Comparison of ENCODE assay signal across 1 cellular context in the genomic region with DNA sequence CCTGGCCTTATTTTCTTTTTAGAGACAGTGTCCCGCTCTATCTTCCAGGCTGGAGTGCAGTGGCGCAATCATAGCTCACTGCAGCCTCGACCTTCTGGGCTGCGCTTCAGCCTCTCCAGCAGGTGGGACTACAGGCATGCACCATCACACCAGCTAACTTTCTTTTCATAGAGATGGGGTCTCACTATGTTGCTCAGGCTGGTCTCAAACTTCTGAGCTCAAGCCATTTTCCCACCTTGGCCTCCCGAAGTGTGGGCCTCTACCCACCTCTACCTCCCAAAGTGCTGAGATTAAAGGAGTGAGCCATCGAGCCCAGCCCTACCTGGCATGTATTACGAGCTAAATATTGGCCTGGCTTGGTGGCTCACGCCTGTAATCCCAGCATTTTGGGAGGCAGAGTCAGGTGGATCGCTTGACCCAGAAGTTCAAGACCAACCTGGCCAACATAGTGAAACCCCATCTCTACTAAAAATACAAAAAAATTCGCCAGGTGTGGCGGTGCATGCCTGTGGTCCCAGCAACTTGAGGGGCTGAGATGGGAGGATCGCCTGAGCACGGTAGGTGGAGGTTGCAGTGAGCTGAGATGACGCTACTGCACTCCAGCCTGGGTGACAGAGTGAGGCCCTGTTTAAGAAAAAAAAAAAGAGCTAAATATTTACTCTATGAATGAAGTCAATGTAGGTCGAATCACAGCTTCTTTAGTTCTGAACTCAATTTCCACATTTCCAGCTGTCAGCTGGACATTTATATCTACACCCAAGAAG.
TF ChIP-seq lines count a peak whose summit lies in the region.

No MANE protein-coding gene starts in this region.

TF ChIP-seq in HepG2, 621 proteins besides CTCF, POLR2A, EP300 and RAD21 (continued from another document and continues in another):
- TF ChIP-seq, protein P1, sequence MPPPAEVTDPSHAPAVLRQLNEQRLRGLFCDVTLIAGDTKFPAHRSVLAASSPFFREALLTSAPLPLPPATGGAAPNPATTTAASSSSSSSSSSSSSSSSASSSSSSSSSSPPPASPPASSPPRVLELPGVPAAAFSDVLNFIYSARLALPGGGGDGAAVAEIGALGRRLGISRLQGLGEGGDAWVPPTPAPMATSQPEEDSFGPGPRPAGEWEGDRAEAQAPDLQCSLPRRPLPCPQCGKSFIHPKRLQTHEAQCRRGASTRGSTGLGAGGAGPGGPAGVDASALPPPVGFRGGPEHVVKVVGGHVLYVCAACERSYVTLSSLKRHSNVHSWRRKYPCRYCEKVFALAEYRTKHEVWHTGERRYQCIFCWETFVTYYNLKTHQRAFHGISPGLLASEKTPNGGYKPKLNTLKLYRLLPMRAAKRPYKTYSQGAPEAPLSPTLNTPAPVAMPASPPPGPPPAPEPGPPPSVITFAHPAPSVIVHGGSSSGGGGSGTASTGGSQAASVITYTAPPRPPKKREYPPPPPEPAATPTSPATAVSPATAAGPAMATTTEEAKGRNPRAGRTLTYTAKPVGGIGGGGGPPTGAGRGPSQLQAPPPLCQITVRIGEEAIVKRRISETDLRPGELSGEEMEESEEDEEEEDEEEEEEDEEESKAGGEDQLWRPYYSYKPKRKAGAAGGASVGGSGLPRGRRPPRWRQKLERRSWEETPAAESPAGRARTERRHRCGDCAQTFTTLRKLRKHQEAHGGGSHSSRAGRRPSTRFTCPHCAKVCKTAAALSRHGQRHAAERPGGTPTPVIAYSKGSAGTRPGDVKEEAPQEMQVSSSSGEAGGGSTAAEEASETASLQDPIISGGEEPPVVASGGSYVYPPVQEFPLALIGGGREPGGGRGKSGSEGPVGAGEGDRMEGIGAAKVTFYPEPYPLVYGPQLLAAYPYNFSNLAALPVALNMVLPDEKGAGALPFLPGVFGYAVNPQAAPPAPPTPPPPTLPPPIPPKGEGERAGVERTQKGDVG (CRISPR knock-in tag; IDR thresholded peaks at IDR 0.05; ENCODE audit: borderline replicate concordance), result no peak
- 0 out of 2 replicates have a peak, but pooled peaks have one; percentile 4 for TF ChIP-seq ZNF891 (CRISPR knock-in tag; IDR thresholded peaks at IDR 0.05)
- 0 out of 2 replicates have a peak, but pooled peaks have one; percentile 45 for TF ChIP-seq ZNF563 (CRISPR knock-in tag; IDR thresholded peaks at IDR 0.05)
- no peak for TF ChIP-seq EHMT2 (IDR thresholded peaks at IDR 0.05; ENCODE audit: borderline replicate concordance, low read depth, low read length)
- TF ChIP-seq, protein P2, sequence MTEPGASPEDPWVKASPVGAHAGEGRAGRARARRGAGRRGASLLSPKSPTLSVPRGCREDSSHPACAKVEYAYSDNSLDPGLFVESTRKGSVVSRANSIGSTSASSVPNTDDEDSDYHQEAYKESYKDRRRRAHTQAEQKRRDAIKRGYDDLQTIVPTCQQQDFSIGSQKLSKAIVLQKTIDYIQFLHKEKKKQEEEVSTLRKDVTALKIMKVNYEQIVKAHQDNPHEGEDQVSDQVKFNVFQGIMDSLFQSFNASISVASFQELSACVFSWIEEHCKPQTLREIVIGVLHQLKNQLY (CRISPR knock-in tag; IDR thresholded peaks at IDR 0.05), result no peak
- TF ChIP-seq ZNF792 (CRISPR knock-in tag; IDR thresholded peaks at IDR 0.05), result 0 out of 2 replicates have a peak, but pooled peaks have one; percentile 32
- TF ChIP-seq, protein P3, sequence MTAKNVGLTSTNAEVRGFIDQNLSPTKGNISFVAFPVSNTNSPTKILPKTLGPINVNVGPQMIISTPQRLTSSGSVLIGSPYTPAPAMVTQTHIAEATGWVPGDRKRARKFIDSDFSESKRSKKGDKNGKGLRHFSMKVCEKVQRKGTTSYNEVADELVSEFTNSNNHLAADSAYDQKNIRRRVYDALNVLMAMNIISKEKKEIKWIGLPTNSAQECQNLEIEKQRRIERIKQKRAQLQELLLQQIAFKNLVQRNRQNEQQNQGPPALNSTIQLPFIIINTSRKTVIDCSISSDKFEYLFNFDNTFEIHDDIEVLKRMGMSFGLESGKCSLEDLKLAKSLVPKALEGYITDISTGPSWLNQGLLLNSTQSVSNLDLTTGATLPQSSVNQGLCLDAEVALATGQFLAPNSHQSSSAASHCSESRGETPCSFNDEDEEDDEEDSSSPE (CRISPR knock-in tag; IDR thresholded peaks at IDR 0.05), result peak; percentile 21; the same call in 1 of the 2 replicates
- TF ChIP-seq RFX5 (IDR thresholded peaks at IDR 0.05; ENCODE audit: low read depth, low read length), result no peak
- TF ChIP-seq, protein P4, sequence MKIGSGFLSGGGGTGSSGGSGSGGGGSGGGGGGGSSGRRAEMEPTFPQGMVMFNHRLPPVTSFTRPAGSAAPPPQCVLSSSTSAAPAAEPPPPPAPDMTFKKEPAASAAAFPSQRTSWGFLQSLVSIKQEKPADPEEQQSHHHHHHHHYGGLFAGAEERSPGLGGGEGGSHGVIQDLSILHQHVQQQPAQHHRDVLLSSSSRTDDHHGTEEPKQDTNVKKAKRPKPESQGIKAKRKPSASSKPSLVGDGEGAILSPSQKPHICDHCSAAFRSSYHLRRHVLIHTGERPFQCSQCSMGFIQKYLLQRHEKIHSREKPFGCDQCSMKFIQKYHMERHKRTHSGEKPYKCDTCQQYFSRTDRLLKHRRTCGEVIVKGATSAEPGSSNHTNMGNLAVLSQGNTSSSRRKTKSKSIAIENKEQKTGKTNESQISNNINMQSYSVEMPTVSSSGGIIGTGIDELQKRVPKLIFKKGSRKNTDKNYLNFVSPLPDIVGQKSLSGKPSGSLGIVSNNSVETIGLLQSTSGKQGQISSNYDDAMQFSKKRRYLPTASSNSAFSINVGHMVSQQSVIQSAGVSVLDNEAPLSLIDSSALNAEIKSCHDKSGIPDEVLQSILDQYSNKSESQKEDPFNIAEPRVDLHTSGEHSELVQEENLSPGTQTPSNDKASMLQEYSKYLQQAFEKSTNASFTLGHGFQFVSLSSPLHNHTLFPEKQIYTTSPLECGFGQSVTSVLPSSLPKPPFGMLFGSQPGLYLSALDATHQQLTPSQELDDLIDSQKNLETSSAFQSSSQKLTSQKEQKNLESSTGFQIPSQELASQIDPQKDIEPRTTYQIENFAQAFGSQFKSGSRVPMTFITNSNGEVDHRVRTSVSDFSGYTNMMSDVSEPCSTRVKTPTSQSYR (CRISPR knock-in tag; IDR thresholded peaks at IDR 0.05; ENCODE audit: borderline replicate concordance), result no peak
- no peak for TF ChIP-seq SOX6 (IDR thresholded peaks at IDR 0.05)
- TF ChIP-seq SOX6 (CRISPR knock-in tag; IDR thresholded peaks at IDR 0.05), result no peak; the same call in 1 of the 2 replicates
- TF ChIP-seq, protein P5, sequence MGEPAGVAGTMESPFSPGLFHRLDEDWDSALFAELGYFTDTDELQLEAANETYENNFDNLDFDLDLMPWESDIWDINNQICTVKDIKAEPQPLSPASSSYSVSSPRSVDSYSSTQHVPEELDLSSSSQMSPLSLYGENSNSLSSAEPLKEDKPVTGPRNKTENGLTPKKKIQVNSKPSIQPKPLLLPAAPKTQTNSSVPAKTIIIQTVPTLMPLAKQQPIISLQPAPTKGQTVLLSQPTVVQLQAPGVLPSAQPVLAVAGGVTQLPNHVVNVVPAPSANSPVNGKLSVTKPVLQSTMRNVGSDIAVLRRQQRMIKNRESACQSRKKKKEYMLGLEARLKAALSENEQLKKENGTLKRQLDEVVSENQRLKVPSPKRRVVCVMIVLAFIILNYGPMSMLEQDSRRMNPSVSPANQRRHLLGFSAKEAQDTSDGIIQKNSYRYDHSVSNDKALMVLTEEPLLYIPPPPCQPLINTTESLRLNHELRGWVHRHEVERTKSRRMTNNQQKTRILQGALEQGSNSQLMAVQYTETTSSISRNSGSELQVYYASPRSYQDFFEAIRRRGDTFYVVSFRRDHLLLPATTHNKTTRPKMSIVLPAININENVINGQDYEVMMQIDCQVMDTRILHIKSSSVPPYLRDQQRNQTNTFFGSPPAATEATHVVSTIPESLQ (CRISPR knock-in tag; conservative IDR thresholded peaks at IDR 0.05), result no peak
- TF ChIP-seq, protein P6, sequence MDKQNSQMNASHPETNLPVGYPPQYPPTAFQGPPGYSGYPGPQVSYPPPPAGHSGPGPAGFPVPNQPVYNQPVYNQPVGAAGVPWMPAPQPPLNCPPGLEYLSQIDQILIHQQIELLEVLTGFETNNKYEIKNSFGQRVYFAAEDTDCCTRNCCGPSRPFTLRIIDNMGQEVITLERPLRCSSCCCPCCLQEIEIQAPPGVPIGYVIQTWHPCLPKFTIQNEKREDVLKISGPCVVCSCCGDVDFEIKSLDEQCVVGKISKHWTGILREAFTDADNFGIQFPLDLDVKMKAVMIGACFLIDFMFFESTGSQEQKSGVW (CRISPR knock-in tag; IDR thresholded peaks at IDR 0.05; ENCODE audit: borderline replicate concordance), result no peak
- 0 out of 2 replicates have a peak, but pooled peaks have one; percentile 34 for TF ChIP-seq IRX3 (CRISPR knock-in tag; IDR thresholded peaks at IDR 0.05; ENCODE audit: borderline replicate concordance, low read depth)
- no peak for TF ChIP-seq ZNF703 (CRISPR knock-in tag; IDR thresholded peaks at IDR 0.05; ENCODE audit: borderline replicate concordance)
- no peak for TF ChIP-seq NR2F2 (IDR thresholded peaks at IDR 0.05; ENCODE audit: borderline replicate concordance, low read depth)
- no peak for TF ChIP-seq NKX3-1 (CRISPR knock-in tag; IDR thresholded peaks at IDR 0.05)
- no peak for TF ChIP-seq MED8 (CRISPR knock-in tag; IDR thresholded peaks at IDR 0.05; ENCODE audit: insufficient replicate concordance)
- TF ChIP-seq ZNF619 (CRISPR knock-in tag; IDR thresholded peaks at IDR 0.05), result 0 out of 2 replicates have a peak, but pooled peaks have one; percentile 25
- TF ChIP-seq STAG1 (CRISPR knock-in tag; IDR thresholded peaks at IDR 0.05), result peak; percentile 78
- no peak for TF ChIP-seq ZNF549 (CRISPR knock-in tag; IDR thresholded peaks at IDR 0.05)
- no peak for TF ChIP-seq HDAC6 (IDR thresholded peaks at IDR 0.05; ENCODE audit: low read depth, low read length)
- no peak for TF ChIP-seq REXO4 (CRISPR knock-in tag; IDR thresholded peaks at IDR 0.05; ENCODE audit: borderline replicate concordance)
- TF ChIP-seq NONO (IDR thresholded peaks at IDR 0.05), result no peak
- peak; percentile 54; the same call in 1 of the 2 replicates for TF ChIP-seq NONO (CRISPR knock-in tag; conservative IDR thresholded peaks at IDR 0.05)
- no peak; the same call in 1 of the 2 replicates for TF ChIP-seq MXD4 (CRISPR knock-in tag; IDR thresholded peaks at IDR 0.05)
- TF ChIP-seq NR2F6 (IDR thresholded peaks at IDR 0.05), result no peak
- TF ChIP-seq NR2F6 (CRISPR knock-in tag; IDR thresholded peaks at IDR 0.05), result peak; percentile 45
- 0 out of 2 replicates have a peak, but pooled peaks have one; percentile 31 for TF ChIP-seq ZNF225 (CRISPR knock-in tag; IDR thresholded peaks at IDR 0.05)
- peak; percentile 61; the same call in 1 of the 2 replicates for TF ChIP-seq CBX5 (CRISPR knock-in tag; IDR thresholded peaks at IDR 0.05; ENCODE audit: borderline replicate concordance)
- TF ChIP-seq ZNF446 (CRISPR knock-in tag; IDR thresholded peaks at IDR 0.05), result no peak
- TF ChIP-seq SALL1 (CRISPR knock-in tag; IDR thresholded peaks at IDR 0.05), result peak; percentile 53; the same call in 1 of the 2 replicates
- TF ChIP-seq, protein P7, sequence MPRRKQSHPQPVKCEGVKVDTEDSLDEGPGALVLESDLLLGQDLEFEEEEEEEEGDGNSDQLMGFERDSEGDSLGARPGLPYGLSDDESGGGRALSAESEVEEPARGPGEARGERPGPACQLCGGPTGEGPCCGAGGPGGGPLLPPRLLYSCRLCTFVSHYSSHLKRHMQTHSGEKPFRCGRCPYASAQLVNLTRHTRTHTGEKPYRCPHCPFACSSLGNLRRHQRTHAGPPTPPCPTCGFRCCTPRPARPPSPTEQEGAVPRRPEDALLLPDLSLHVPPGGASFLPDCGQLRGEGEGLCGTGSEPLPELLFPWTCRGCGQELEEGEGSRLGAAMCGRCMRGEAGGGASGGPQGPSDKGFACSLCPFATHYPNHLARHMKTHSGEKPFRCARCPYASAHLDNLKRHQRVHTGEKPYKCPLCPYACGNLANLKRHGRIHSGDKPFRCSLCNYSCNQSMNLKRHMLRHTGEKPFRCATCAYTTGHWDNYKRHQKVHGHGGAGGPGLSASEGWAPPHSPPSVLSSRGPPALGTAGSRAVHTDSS (CRISPR knock-in tag; conservative IDR thresholded peaks at IDR 0.05), result no peak
- TF ChIP-seq HDAC2 (CRISPR knock-in tag; IDR thresholded peaks at IDR 0.05), result peak; percentile 40; the same call in 1 of the 2 replicates
- peak; percentile 55; the same call in 1 of the 2 replicates for TF ChIP-seq SAP130 (CRISPR knock-in tag; IDR thresholded peaks at IDR 0.05; ENCODE audit: low read depth)
- peak; percentile 98 for TF ChIP-seq ZFP90 (CRISPR knock-in tag; IDR thresholded peaks at IDR 0.05; ENCODE audit: borderline replicate concordance)
- no peak for TF ChIP-seq BHLHE40 (IDR thresholded peaks at IDR 0.05; ENCODE audit: low read length)
- no peak for TF ChIP-seq ZFAT (CRISPR knock-in tag; conservative IDR thresholded peaks at IDR 0.05)
- peak; percentile 14; the same call in 1 of the 2 replicates for TF ChIP-seq REPIN1 (CRISPR knock-in tag; IDR thresholded peaks at IDR 0.05; ENCODE audit: borderline replicate concordance, low read depth)
- peak; percentile 63; the same call in 1 of the 2 replicates for TF ChIP-seq SPEN (CRISPR knock-in tag; IDR thresholded peaks at IDR 0.05; ENCODE audit: low read depth)
- no peak for TF ChIP-seq HNF4G (IDR thresholded peaks at IDR 0.05; ENCODE audit: borderline replicate concordance, low read depth, low read length)
- TF ChIP-seq HNF4G (CRISPR knock-in tag; IDR thresholded peaks at IDR 0.05; ENCODE audit: borderline replicate concordance, low read depth), result no peak
- TF ChIP-seq, protein P8, sequence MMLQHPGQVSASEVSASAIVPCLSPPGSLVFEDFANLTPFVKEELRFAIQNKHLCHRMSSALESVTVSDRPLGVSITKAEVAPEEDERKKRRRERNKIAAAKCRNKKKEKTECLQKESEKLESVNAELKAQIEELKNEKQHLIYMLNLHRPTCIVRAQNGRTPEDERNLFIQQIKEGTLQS (CRISPR knock-in tag; IDR thresholded peaks at IDR 0.05), result no peak
- TF ChIP-seq CEBPB (IDR thresholded peaks at IDR 0.05; ENCODE audit: borderline replicate concordance, low read depth, low read length), result peak; percentile 91
- TF ChIP-seq, protein P9, sequence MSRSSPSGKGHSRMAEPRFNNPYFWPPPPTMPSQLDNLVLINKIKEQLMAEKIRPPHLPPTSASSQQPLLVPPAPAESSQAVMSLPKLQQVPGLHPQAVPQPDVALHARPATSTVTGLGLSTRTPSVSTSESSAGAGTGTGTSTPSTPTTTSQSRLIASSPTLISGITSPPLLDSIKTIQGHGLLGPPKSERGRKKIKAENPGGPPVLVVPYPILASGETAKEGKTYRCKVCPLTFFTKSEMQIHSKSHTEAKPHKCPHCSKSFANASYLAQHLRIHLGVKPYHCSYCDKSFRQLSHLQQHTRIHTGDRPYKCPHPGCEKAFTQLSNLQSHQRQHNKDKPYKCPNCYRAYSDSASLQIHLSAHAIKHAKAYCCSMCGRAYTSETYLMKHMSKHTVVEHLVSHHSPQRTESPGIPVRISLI (CRISPR knock-in tag; IDR thresholded peaks at IDR 0.05; ENCODE audit: borderline replicate concordance), result no peak
- TF ChIP-seq, protein P10, sequence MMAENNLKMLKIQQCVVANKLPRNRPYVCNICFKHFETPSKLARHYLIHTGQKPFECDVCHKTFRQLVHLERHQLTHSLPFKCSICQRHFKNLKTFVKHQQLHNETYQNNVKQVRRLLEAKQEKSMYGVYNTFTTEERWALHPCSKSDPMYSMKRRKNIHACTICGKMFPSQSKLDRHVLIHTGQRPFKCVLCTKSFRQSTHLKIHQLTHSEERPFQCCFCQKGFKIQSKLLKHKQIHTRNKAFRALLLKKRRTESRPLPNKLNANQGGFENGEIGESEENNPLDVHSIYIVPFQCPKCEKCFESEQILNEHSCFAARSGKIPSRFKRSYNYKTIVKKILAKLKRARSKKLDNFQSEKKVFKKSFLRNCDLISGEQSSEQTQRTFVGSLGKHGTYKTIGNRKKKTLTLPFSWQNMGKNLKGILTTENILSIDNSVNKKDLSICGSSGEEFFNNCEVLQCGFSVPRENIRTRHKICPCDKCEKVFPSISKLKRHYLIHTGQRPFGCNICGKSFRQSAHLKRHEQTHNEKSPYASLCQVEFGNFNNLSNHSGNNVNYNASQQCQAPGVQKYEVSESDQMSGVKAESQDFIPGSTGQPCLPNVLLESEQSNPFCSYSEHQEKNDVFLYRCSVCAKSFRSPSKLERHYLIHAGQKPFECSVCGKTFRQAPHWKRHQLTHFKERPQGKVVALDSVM (CRISPR knock-in tag; IDR thresholded peaks at IDR 0.05), result peak; percentile 96
